14 cellular contexts compared by ENCODE assay signal in genomic region chr10:13143761-13144160, GRCh38. TPM values are rescaled to one million over a fixed set of nuclear protein-coding genes. Genes with fewer than 3 reads are reported as not detected.
DNase-seq lines count a peak whose midpoint lies in the region; ATAC-seq and TF ChIP-seq lines count a peak whose summit lies in the region.
"Had no signal": no experiment of that assay in that cellular context is flagged by ENCODE, and none has a peak within 500 bp of the region (broad histone marks: within the 10 kb centered on the region; RNA-seq: fewer than 3 reads in every experiment).

No MANE protein-coding gene starts in this region.

- no peaks in the 10 kb centered on the region for H3K27me3 ChIP-seq in ectodermal cell (ENCODE audit: control insufficient read depth, insufficient read depth, low read length, poor library complexity, severe bottlenecking)
- no peaks in the 10 kb centered on the region for H3K27me3 ChIP-seq in mesenchymal stem cell (ENCODE audit: control insufficient read depth in 1 of 2, insufficient read depth in 1 of 2, low read length in 2 of 2)
- H3K27me3 ChIP-seq: BLaER1 treated with 17β-estradiol and CSF1 and Interleukin-3, amounts not matched to agents 10 nM and 100 nM had no signal

- no peak overlapping the region for H2BK120ac ChIP-seq in mesenchymal stem cell (ENCODE audit: low read depth, low read length)

- H2BK5ac ChIP-seq in mesenchymal stem cell (ENCODE audit: low read depth, low read length, poor library complexity, severe bottlenecking), result no peak overlapping the region

- no peaks in the 10 kb centered on the region for H3K9me3 ChIP-seq in ectodermal cell (ENCODE audit: control insufficient read depth, low read length)
- H3K9me3 ChIP-seq in mesenchymal stem cell (ENCODE audit: control insufficient read depth, low read length), result peaks cover 12% of the 10 kb centered on the region

- H3K4me3 ChIP-seq in ectodermal cell (ENCODE audit: insufficient read depth, low read depth, low read length) (no peak overlapping the region), mesenchymal stem cell (ENCODE audit: insufficient read depth in 1 of 2, low read depth in 1 of 2, low read length in 2 of 2) (no peak overlapping the region)
- H3K4me3 ChIP-seq: BLaER1 treated with 17β-estradiol and CSF1 and Interleukin-3, amounts not matched to agents 10 nM and 100 nM had no signal

- H3K4me3 Mint-ChIP-seq in type B pancreatic cell, result no peak overlapping the region
- H3K4me3 Mint-ChIP-seq: CD4-positive, CD25-positive, alpha-beta regulatory T cell; HFFc6 had no signal

- DNase-seq in NCI-H226, result peak; percentile 66
- no peak for DNase-seq in mesenchymal stem cell
- no peak for DNase-seq in type B pancreatic cell (ENCODE audit: extremely low spot score, unreplicated experiment)
- DNase-seq in stimulated activated naive CD4-positive, alpha-beta T cell treated with Interleukin-2 at 50 U/mL for 16 hours (lab: John Stamatoyannopoulos, UW), result no peak
- no peak for DNase-seq in activated CD4-positive, alpha-beta T cell treated with anti-CD3 and anti-CD28 coated beads, Interleukin-2, amount 50 U/mL, for 48 hours
- DNase-seq: 8988T; CD4-positive, CD25-positive, alpha-beta regulatory T cell; DMS53; HCEC 1CT; HFFc6 had no signal

- H3K36me3 Mint-ChIP-seq in type B pancreatic cell, result peaks cover 15% of the 10 kb centered on the region

- H3K14ac ChIP-seq in mesenchymal stem cell (ENCODE audit: low read length in 2 of 2), result no peak overlapping the region

- H3K4me1 Mint-ChIP-seq in type B pancreatic cell (ENCODE audit: unreplicated experiment), result peaks cover 5% of the 10 kb centered on the region

- H3K36me3 ChIP-seq in ectodermal cell (ENCODE audit: control insufficient read depth, insufficient read depth, low read length) (no peaks in the 10 kb centered on the region), mesenchymal stem cell (ENCODE audit: control insufficient read depth in 1 of 2, insufficient read depth in 2 of 2, low read depth in 1 of 2, low read length in 2 of 2) (peaks cover 30 to 70% of the 10 kb centered on the region in 2 experiments)

- peak overlapping the region; percentile 33 for H3K27ac ChIP-seq in ectodermal cell (ENCODE audit: insufficient read depth, low read depth, low read length, poor library complexity, severe bottlenecking)
- H3K27ac ChIP-seq in mesenchymal stem cell (ENCODE audit: low read length, poor library complexity, severe bottlenecking), result no peak overlapping the region
- H3K27ac ChIP-seq: BLaER1 treated with 17β-estradiol and CSF1 and Interleukin-3, amounts not matched to agents 10 nM and 100 nM; HL-60 had no signal

- H4K8ac ChIP-seq in mesenchymal stem cell (ENCODE audit: low read length), result no peak overlapping the region

- H2BK12ac ChIP-seq in mesenchymal stem cell (ENCODE audit: low read length in 2 of 2), result no peak overlapping the region

- H2AK5ac ChIP-seq in mesenchymal stem cell (ENCODE audit: low read length, severe bottlenecking), result no peak overlapping the region

- no peak overlapping the region for H4K91ac ChIP-seq in mesenchymal stem cell (ENCODE audit: low read length)

- peaks cover 1% of the 10 kb centered on the region for H3K79me1 ChIP-seq in mesenchymal stem cell (replicated peaks; ENCODE audit: low read length, poor library complexity, severe bottlenecking)

- H3K27ac Mint-ChIP-seq in type B pancreatic cell, result peak overlapping the region; percentile 38
- H3K27ac Mint-ChIP-seq: HFFc6 had no signal

- no peak overlapping the region for H2AFZ ChIP-seq in mesenchymal stem cell (ENCODE audit: low read depth, low read length)

- no peak for TF ChIP-seq CTCF in type B pancreatic cell (conservative IDR thresholded peaks at IDR 0.05)

- no peak overlapping the region for H3K4ac ChIP-seq in mesenchymal stem cell (ENCODE audit: low read depth in 1 of 2, low read length in 2 of 2)

- no peak overlapping the region for H2BK15ac ChIP-seq in mesenchymal stem cell (ENCODE audit: low read depth, poor library complexity, severe bottlenecking)

- ATAC-seq in HG02759 (IDR thresholded peaks at IDR 0.05; ENCODE audit: unreplicated experiment), result no peak

- H3K4me1 ChIP-seq in ectodermal cell (ENCODE audit: control insufficient read depth, insufficient read depth, low read length) (peaks cover 12% of the 10 kb centered on the region), mesenchymal stem cell (ENCODE audit: control insufficient read depth, insufficient read depth, low read depth, low read length) (no peaks in the 10 kb centered on the region)
- H3K4me1 ChIP-seq: BLaER1 treated with 17β-estradiol and CSF1 and Interleukin-3, amounts not matched to agents 10 nM and 100 nM had no signal

- H3K23ac ChIP-seq in mesenchymal stem cell (ENCODE audit: low read length in 2 of 2), result no peak overlapping the region

- H3K9me3 Mint-ChIP-seq in type B pancreatic cell, result peaks cover 10% of the 10 kb centered on the region
- H3K9me3 Mint-ChIP-seq: HFFc6 had no signal

- H3K27me3 Mint-ChIP-seq in type B pancreatic cell, result no peaks in the 10 kb centered on the region
- H3K27me3 Mint-ChIP-seq: CD4-positive, CD25-positive, alpha-beta regulatory T cell had no signal

- WGBS in ectodermal cell, 2 experiments, result 87 to 96% methylated on average over 1 of the region's 1 CpG
- whole genome bisulfite sequencing in mesenchymal stem cell, result 90% methylated on average over 1 of the region's 1 CpG

- peak overlapping the region; percentile 1 for H3K4me2 ChIP-seq in mesenchymal stem cell (ENCODE audit: low read length, poor library complexity, severe bottlenecking)
- H3K4me2 ChIP-seq: BLaER1 treated with 17β-estradiol and CSF1 and Interleukin-3, amounts not matched to agents 10 nM and 100 nM had no signal

- no peak overlapping the region for H3K9ac ChIP-seq in mesenchymal stem cell (ENCODE audit: low read length)
- H3K9ac ChIP-seq: BLaER1 treated with 17β-estradiol and CSF1 and Interleukin-3, amounts not matched to agents 10 nM and 100 nM had no signal

- no peak overlapping the region for H3K18ac ChIP-seq in mesenchymal stem cell (ENCODE audit: low read depth in 1 of 2, low read length in 2 of 2)

RNA-seq across cellular contexts. Expression of gene MCM10, which starts 17.6 kb away (rescaled TPM):
- polyA plus RNA-seq in ectodermal cell (2013, experiment 1 of 4), result 45.8 TPM
- polyA plus RNA-seq in ectodermal cell (2013, experiment 2 of 4), result 42.0 TPM
- 27.0 TPM for polyA plus RNA-seq in ectodermal cell (2013, experiment 3 of 4)
- 25.4 TPM for polyA plus RNA-seq in ectodermal cell (2013, experiment 4 of 4)
- 2.2 TPM for polyA plus RNA-seq in mesenchymal stem cell (2013, experiment 1 of 2)
- polyA plus RNA-seq in mesenchymal stem cell (2013, experiment 2 of 2), result 2.0 TPM
- total RNA-seq in type B pancreatic cell (ENCODE audit: low replicate concordance), result 12.2 and 31.7 TPM in 2 replicates

RNA-seq across cellular contexts. Expression of gene OPTN, which starts 43.8 kb away (rescaled TPM):
- 31.9 TPM for polyA plus RNA-seq in ectodermal cell (2013, experiment 1 of 4)
- polyA plus RNA-seq in ectodermal cell (2013, experiment 2 of 4), result 31.3 TPM
- polyA plus RNA-seq in ectodermal cell (2013, experiment 3 of 4), result 22.5 TPM
- 27.3 TPM for polyA plus RNA-seq in ectodermal cell (2013, experiment 4 of 4)
- 61.0 TPM for polyA plus RNA-seq in mesenchymal stem cell (2013, experiment 1 of 2)
- polyA plus RNA-seq in mesenchymal stem cell (2013, experiment 2 of 2), result 59.1 TPM
- total RNA-seq in type B pancreatic cell (ENCODE audit: low replicate concordance), result 43.2 and 104 TPM in 2 replicates
